Comparison of ENCODE assay signal across 23 cellular contexts in the genomic region with DNA sequence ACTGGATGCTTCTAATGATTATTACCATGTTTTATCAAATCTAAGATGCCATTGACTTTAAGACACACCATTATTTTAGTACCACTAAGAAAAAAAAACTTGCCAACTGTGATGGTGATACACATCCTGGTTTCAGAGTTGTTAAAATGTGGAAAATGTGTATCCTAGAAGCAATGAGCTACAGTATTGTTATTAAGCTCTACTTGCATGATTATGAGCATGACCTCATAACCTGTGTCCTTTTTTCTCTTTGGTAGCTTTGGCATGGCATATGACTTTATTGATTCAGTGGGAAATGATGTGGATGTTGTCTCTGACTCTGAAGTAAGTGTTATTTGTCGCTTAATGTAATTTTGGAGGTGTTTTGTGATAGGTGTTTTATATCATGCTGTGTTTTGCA. TPM values are rescaled to one million over a fixed set of nuclear protein-coding genes. Genes with fewer than 3 reads are reported as not detected.
A peak's percentile ranks its signal among the peaks of the same experiment; 100 is the strongest.
DNase-seq lines count a peak whose midpoint lies in the region; ATAC-seq, FAIRE-seq and TF ChIP-seq lines count a peak whose summit lies in the region.
"Had no signal": no experiment of that assay in that cellular context is flagged by ENCODE, and none has a peak within 500 bp of the region (broad histone marks: within the 10 kb centered on the region; RNA-seq: fewer than 3 reads in every experiment).

No MANE protein-coding gene starts in this region.

- H3K27me3 Mint-ChIP-seq in activated naive CD8-positive, alpha-beta T cell: no peaks in the 10 kb centered on the region
- no peaks in the 10 kb centered on the region for H3K27me3 Mint-ChIP-seq in activated naive CD8-positive, alpha-beta T cell treated with anti-CD3 and anti-CD28 coated beads, Interleukin-2, amount 50 U/mL, for 24 hours
- H3K27me3 Mint-ChIP-seq: CD8-positive, alpha-beta memory T cell had no signal

- no peak for TF ChIP-seq CTCF in GM12878 (IDR thresholded peaks at IDR 0.05 in 2 of 3, conservative IDR thresholded peaks at IDR 0.05 in 1 of 3; ENCODE audit: control insufficient read depth in 2 of 3, extremely low read depth in 1 of 3, insufficient read depth in 1 of 3, low read depth in 3 of 3, low read length in 3 of 3)

- no peak for TF ChIP-seq RAD21 in GM12878 (IDR thresholded peaks at IDR 0.05; ENCODE audit: insufficient read depth, low read depth, low read length)

- BruUV-seq in GM12878 (replicated peaks; lab: Mats Ljungman, UMichigan): no TSS peak

- H3K4me3 ChIP-seq in GM12878: 0 out of 2 replicates have a peak overlapping the region, but pooled peaks have one; percentile 4

- FAIRE-seq in GM12878 (lab: Jason Lieb, UNC): no peak
- FAIRE-seq: D721Med, GM12891, GM18507 had no signal

- DNase-seq in DMS53 (lab: John Stamatoyannopoulos, UW): peak; percentile 5
- DNase-seq in DMS53 treated with DMSO at 0.1 percent for 48 hours (lab: John Stamatoyannopoulos, UW; ENCODE audit: unreplicated experiment): no peak
- no peak for DNase-seq in activated naive CD8-positive, alpha-beta T cell treated with anti-CD3 and anti-CD28 coated beads, Interleukin-2, amount 50 U/mL, for 24 hours
- no peak for DNase-seq in GM12878 (ENCODE audit: low read depth, low spot score)
- DNase-seq in hypothalamus (lab: John Stamatoyannopoulos, UW): no peak
- DNase-seq: BE2C; CD8-positive, alpha-beta memory T cell; DND-41; GDM1; H7; MM.1S; NCI-H1092 treated with DMSO at 0.1 percent for 48 hours; NCI-H2081 treated with DMSO at 0.1 percent for 48 hours; NCI-H510A treated with DMSO at 0.1 percent for 48 hours; NCI-H82 had no signal

- intact Hi-C loops in GM12878 (cut with micrococcal nuclease; ENCODE audit: unreplicated experiment): no loop called here

- H3K9me3 ChIP-seq in GM12878 (replicated peaks; ENCODE audit: control insufficient read depth, insufficient read depth, low read length): no peaks in the 10 kb centered on the region
- H3K9me3 ChIP-seq: BE2C had no signal

- in situ Hi-C loops in GM12878 (cut with MboI): no loop called here

- CTCF ChIA-PET in GM12878 (lab: Yijun Ruan, JAX): interaction anchor here (1.0 to 2.0 kb wide), 2 partner anchors 8 to 675 kb away, joined by 3 to 4 read pairs; no protein-coding TSS in a partner anchor

- SMC1A ChIA-PET in GM12878 (lab: Charles Lee; ENCODE audit: uncharacterized antibody, unreplicated experiment): interaction anchor here (0.9 to 1.3 kb wide), 4 partner anchors 9 to 90 kb away, joined by 3 to 4 read pairs (median 3); no protein-coding TSS in a partner anchor

- no peak overlapping the region for H3K9ac ChIP-seq in GM12878 (ENCODE audit: control insufficient read depth, insufficient read depth, low read length)

- no peak for TF ChIP-seq POLR2A in GM12878 (IDR thresholded peaks at IDR 0.05; ENCODE audit: low read depth, low read length)

- H3K4me2 ChIP-seq in GM12878 (ENCODE audit: control insufficient read depth, insufficient read depth): no peak overlapping the region

- peaks cover 32% of the 10 kb centered on the region for H3K79me2 ChIP-seq in GM12878 (ENCODE audit: control insufficient read depth, insufficient read depth, low read length)

- peaks cover 4 to 19% of the 10 kb centered on the region in 2 experiments; a peak in 3 of 4 replicates for H3K36me3 ChIP-seq in GM12878 (ENCODE audit: control insufficient read depth in 2 of 2, insufficient read depth in 2 of 2, low read length in 1 of 2)

- H3K4me3 Mint-ChIP-seq in activated naive CD8-positive, alpha-beta T cell: no peak overlapping the region
- no peak overlapping the region for H3K4me3 Mint-ChIP-seq in activated naive CD8-positive, alpha-beta T cell treated with anti-CD3 and anti-CD28 coated beads, Interleukin-2, amount 50 U/mL, for 24 hours

- H3K36me3 Mint-ChIP-seq in activated naive CD8-positive, alpha-beta T cell: peaks cover 15% of the 10 kb centered on the region
- H3K36me3 Mint-ChIP-seq in activated naive CD8-positive, alpha-beta T cell treated with anti-CD3 and anti-CD28 coated beads, Interleukin-2, amount 50 U/mL, for 24 hours (ENCODE audit: low read depth): peaks cover 54% of the 10 kb centered on the region

- no peak overlapping the region for H2AFZ ChIP-seq in GM12878 (ENCODE audit: control insufficient read depth, low read depth, low read length)

- no peak overlapping the region for H3K27ac ChIP-seq in GM12878 (ENCODE audit: control insufficient read depth, insufficient read depth)
- H3K27ac ChIP-seq: 22Rv1 had no signal

- H3K4me1 ChIP-seq in GM12878 (ENCODE audit: control insufficient read depth, insufficient read depth, low read length): peaks cover 3% of the 10 kb centered on the region; the same call in 1 of the 2 replicates
- H3K4me1 ChIP-seq: BE2C had no signal

- ATAC-seq in activated naive CD8-positive, alpha-beta T cell treated with anti-CD3 and anti-CD28 coated beads, Interleukin-2, amount 50 U/mL, for 24 hours: no peak
- no peak for ATAC-seq in GM12878
- ATAC-seq in HG02763 (IDR thresholded peaks at IDR 0.05; ENCODE audit: unreplicated experiment): no peak
- ATAC-seq in GM21528 (IDR thresholded peaks at IDR 0.05; ENCODE audit: low FRiP score, unreplicated experiment): no peak

- RAD21 ChIA-PET in GM12878 (lab: Charles Lee; ENCODE audit: unreplicated experiment): no interaction called here

- TF ChIP-seq EP300 in GM12878 (IDR thresholded peaks at IDR 0.05; ENCODE audit: borderline replicate concordance in 1 of 2, control insufficient read depth in 1 of 2, low read depth in 2 of 2, low read length in 2 of 2): no peak

- peaks cover 36% of the 10 kb centered on the region for H3K4me1 Mint-ChIP-seq in activated naive CD8-positive, alpha-beta T cell (ENCODE audit: low read depth)
- peaks cover 31% of the 10 kb centered on the region for H3K4me1 Mint-ChIP-seq in activated naive CD8-positive, alpha-beta T cell treated with anti-CD3 and anti-CD28 coated beads, Interleukin-2, amount 50 U/mL, for 24 hours

- 100% methylated on average over 1 of the region's 1 CpG for WGBS in GM12878 (ENCODE audit: insufficient coverage, insufficient replicate concordance, low lambda C conversion rate, missing lambda C conversion rate)

- H3K9me3 Mint-ChIP-seq in activated naive CD8-positive, alpha-beta T cell (ENCODE audit: low read depth): no peaks in the 10 kb centered on the region
- no peaks in the 10 kb centered on the region for H3K9me3 Mint-ChIP-seq in activated naive CD8-positive, alpha-beta T cell treated with anti-CD3 and anti-CD28 coated beads, Interleukin-2, amount 50 U/mL, for 24 hours
- H3K9me3 Mint-ChIP-seq: CD8-positive, alpha-beta memory T cell had no signal

- H3K27ac Mint-ChIP-seq in activated naive CD8-positive, alpha-beta T cell: peak overlapping the region; percentile 17
- no peak overlapping the region for H3K27ac Mint-ChIP-seq in activated naive CD8-positive, alpha-beta T cell treated with anti-CD3 and anti-CD28 coated beads, Interleukin-2, amount 50 U/mL, for 24 hours

- POLR2A ChIA-PET in GM12878 (lab: Charles Lee): no interaction called here

- no peaks in the 10 kb centered on the region for H4K20me1 ChIP-seq in GM12878 (ENCODE audit: control insufficient read depth, insufficient read depth)

- H3K27me3 ChIP-seq in GM12878 (replicated peaks in 1 of 2; ENCODE audit: control insufficient read depth in 2 of 2, insufficient read depth in 2 of 2, low read length in 1 of 2): no peaks in the 10 kb centered on the region
- H3K27me3 ChIP-seq: BE2C had no signal

RNA-seq across cellular contexts. Expression of gene EDRF1, which starts 3.3 kb away (rescaled TPM):
- total RNA-seq in GM12878 (2013; cell fraction: nucleolus; rRNA removed): 146 and 151 TPM in 2 replicates
- total RNA-seq in GM12878 (2014; rRNA removed): 46.0 and 50.3 TPM in 2 replicates
- total RNA-seq in GM12878 (2014; rRNA removed; fragmentation: Illumina TruSeq; extraction: Trizol): 41.6 and 43.9 TPM in 2 replicates
- total RNA-seq in GM12878 (2021): 32.3 and 38.7 TPM in 2 replicates
- polyA plus RNA-seq in GM12878 (2011; ENCODE audit: low read depth): 23.0 TPM
- polyA plus RNA-seq in GM12878 (2011; rRNA removed): 99.7 and 142 TPM in 2 replicates
- polyA plus RNA-seq in GM12878 (2011; cell fraction: cytosol; rRNA removed): 41.1 and 44.9 TPM in 2 replicates
- 178 and 197 TPM in 2 replicates for polyA plus RNA-seq in GM12878 (2011; cell fraction: nucleus; rRNA removed)
- 24.1 and 30.6 TPM in 2 replicates for polyA plus RNA-seq in GM12878 (2012)
- 41.8 and 45.9 TPM in 2 replicates for polyA plus RNA-seq in GM12878 (2014; fragmentation: Illumina TruSeq; extraction: Trizol)
- 10 to 100 TPM; 16.8 to 21.2 TPM for polyA plus RNA-seq in GM12878 (2014; fragmentation: Nextera tagmentation; extraction: Ambion mirVana)
- polyA plus RNA-seq in GM12878 (2014; rRNA removed): 45.0 and 49.3 TPM in 2 replicates
- 10 to 100 TPM; 37.3 to 46.7 TPM for polyA plus RNA-seq in GM12878 (2016; fragmentation: Nextera tagmentation; extraction: Ambion mirVana)
- 67.1 and 80.8 TPM in 2 replicates for polyA minus RNA-seq in GM12878 (2011; rRNA and poly(A)+ RNA removed)
- polyA minus RNA-seq in GM12878 (2011; cell fraction: cytosol; rRNA and poly(A)+ RNA removed): 31.1 and 32.7 TPM in 2 replicates
- polyA minus RNA-seq in GM12878 (2011; cell fraction: nucleus; rRNA and poly(A)+ RNA removed): 79.9 and 135 TPM in 2 replicates

RNA-seq across cellular contexts. Expression of gene TEX36, which starts 39.8 kb away (rescaled TPM):
- not detected in 2 replicates for total RNA-seq in GM12878 (2013; cell fraction: nucleolus; rRNA removed)
- total RNA-seq in GM12878 (2014; rRNA removed) (not detected in 2 replicates), GM12878 (2014; rRNA removed; fragmentation: Illumina TruSeq; extraction: Trizol) (not detected in 2 replicates), GM12878 (2021) (not detected in 2 replicates)
- polyA plus RNA-seq in GM12878 (2011; ENCODE audit: low read depth): not detected
- polyA plus RNA-seq in GM12878 (2011; rRNA removed) (not detected in 2 replicates), GM12878 (2014; fragmentation: Illumina TruSeq; extraction: Trizol) (not detected in 2 replicates), GM12878 (2014; fragmentation: Nextera tagmentation; extraction: Ambion mirVana) (not detected), GM12878 (2014; rRNA removed) (not detected in 2 replicates), GM12878 (2016; fragmentation: Nextera tagmentation; extraction: Ambion mirVana) (not detected)
- not detected in 2 replicates for polyA plus RNA-seq in GM12878 (2011; cell fraction: cytosol; rRNA removed)
- not detected in 2 replicates for polyA plus RNA-seq in GM12878 (2011; cell fraction: nucleus; rRNA removed)
- polyA plus RNA-seq in GM12878 (2012): not detected in 2 replicates
- polyA minus RNA-seq in GM12878 (2011; rRNA and poly(A)+ RNA removed): not detected in 2 replicates
- not detected in 2 replicates for polyA minus RNA-seq in GM12878 (2011; cell fraction: cytosol; rRNA and poly(A)+ RNA removed)
- polyA minus RNA-seq in GM12878 (2011; cell fraction: nucleus; rRNA and poly(A)+ RNA removed): not detected in 2 replicates
- total RNA-seq: CD8-positive, alpha-beta memory T cell; H7; SK-MEL-5 had no signal
- polyA plus RNA-seq: CD8-positive, alpha-beta memory T cell had no signal

RNA-seq across cellular contexts. Expression of gene MMP21, which starts 52.8 kb away (rescaled TPM):
- not detected in 2 replicates for total RNA-seq in GM12878 (2013; cell fraction: nucleolus; rRNA removed)
- not detected in 2 replicates for total RNA-seq in GM12878 (2014; rRNA removed)
- not detected in 2 replicates for total RNA-seq in GM12878 (2014; rRNA removed; fragmentation: Illumina TruSeq; extraction: Trizol)
- total RNA-seq in GM12878 (2021): not detected in 2 replicates
- polyA plus RNA-seq in GM12878 (2011; ENCODE audit: low read depth): not detected
- polyA plus RNA-seq in GM12878 (2011; rRNA removed): not detected in 2 replicates
- not detected in 2 replicates for polyA plus RNA-seq in GM12878 (2011; cell fraction: cytosol; rRNA removed)
- polyA plus RNA-seq in GM12878 (2011; cell fraction: nucleus; rRNA removed): not detected in 2 replicates
- not detected in 2 replicates for polyA plus RNA-seq in GM12878 (2012)
- not detected in 2 replicates for polyA plus RNA-seq in GM12878 (2014; fragmentation: Illumina TruSeq; extraction: Trizol)
- polyA plus RNA-seq in GM12878 (2014; fragmentation: Nextera tagmentation; extraction: Ambion mirVana): not detected
- not detected in 2 replicates for polyA plus RNA-seq in GM12878 (2014; rRNA removed)
- polyA plus RNA-seq in GM12878 (2016; fragmentation: Nextera tagmentation; extraction: Ambion mirVana): under 1 TPM; 0.08 to 0.24 TPM
- polyA minus RNA-seq in GM12878 (2011; rRNA and poly(A)+ RNA removed): not detected in 2 replicates
- polyA minus RNA-seq in GM12878 (2011; cell fraction: cytosol; rRNA and poly(A)+ RNA removed): not detected in 2 replicates
- polyA minus RNA-seq in GM12878 (2011; cell fraction: nucleus; rRNA and poly(A)+ RNA removed): not detected in 2 replicates
- total RNA-seq: H7, SK-MEL-5 had no signal
- polyA plus RNA-seq: CD8-positive, alpha-beta memory T cell had no signal
